ENCODE assay signal across 19 cellular contexts in genomic region chr6:153872946-153873345, GRCh38.
DNase-seq lines count a peak whose midpoint lies in the region; TF ChIP-seq lines count a peak whose summit lies in the region.
"Had no signal": no experiment of that assay in that cellular context is flagged by ENCODE, and none has a peak within 500 bp of the region (broad histone marks: within the 10 kb centered on the region; RNA-seq: fewer than 3 reads in every experiment).

No MANE protein-coding gene starts in this region.

- TF ChIP-seq CTCF in GM12865 (IDR thresholded peaks at IDR 0.05; ENCODE audit: insufficient read depth, low read depth, low read length, missing control alignments) (no peak), coronary artery (IDR thresholded peaks at IDR 0.05) (no peak), GM13977 (IDR thresholded peaks at IDR 0.05; ENCODE audit: extremely low read depth, insufficient read depth, missing control alignments) (no peak)

- no peak overlapping the region for H3K4me3 ChIP-seq in GM12865 (ENCODE audit: low read depth, low read length)
- H3K4me3 ChIP-seq in SK-N-MC = peak overlapping the region; percentile 26; the same call in 1 of the 2 replicates
- H3K4me3 ChIP-seq in coronary artery = no peak overlapping the region
- H3K4me3 ChIP-seq: PC-9 had no signal

- in situ Hi-C loops in GM13977 (cut with MboI; ENCODE audit: low pct_unique_long_range_greater_than_20kb, low sequenced_read_pairs, unreplicated experiment) = no loop called here

- H3K27ac ChIP-seq in SK-N-MC (no peak overlapping the region), coronary artery (no peak overlapping the region)
- H3K27ac ChIP-seq: PC-9 had no signal

- H3K9me3 ChIP-seq in SK-N-MC (ENCODE audit: low read depth, low read length) = no peaks in the 10 kb centered on the region
- H3K9me3 ChIP-seq: SK-N-SH had no signal

- H3K36me3 ChIP-seq in SK-N-MC (ENCODE audit: insufficient read depth, low read length) = no peaks in the 10 kb centered on the region

- DNase-seq in A172 (ENCODE audit: low spot score) = peak; percentile 29
- DNase-seq in GM12865 (ENCODE audit: low read depth) = peak; percentile 28
- DNase-seq in SK-N-MC (ENCODE audit: low read depth, low spot score) = peak; percentile 88
- peak; percentile 70 for DNase-seq in glomerular visceral epithelial cell (ENCODE audit: extremely low spot score)
- DNase-seq in dermis blood vessel endothelial cell = no peak
- DNase-seq in NK-92 treated with Interleukin-12 subunit alpha and Interleukin-12 subunit beta, amount 100 ng/mL, for 24 hours (lab: John Stamatoyannopoulos, UW) = no peak
- no peak for DNase-seq in coronary artery (ENCODE audit: low spot score)
- no peak for DNase-seq in GM13977 (ENCODE audit: low spot score)
- DNase-seq: AML-193; Calu3; CD4-positive, alpha-beta T cell; DND-41; GF-D8; NCI-H1694; NCI-H2107; NCI-H345; NCI-H526 treated with DMSO at 0.1 percent for 48 hours; PC-9; SK-N-SH had no signal

- no peak overlapping the region for H3K9ac ChIP-seq in SK-N-MC (ENCODE audit: insufficient read length)
- H3K9ac ChIP-seq: SK-N-SH had no signal

Comparison
In these comparisons a context has a peak if more than half of its experiments do, and no peak if none do; other contexts are left out.
1. DNase-seq: peak in A172 (single experiment), GM12865 (single experiment), SK-N-MC (single experiment) and glomerular visceral epithelial cell (single experiment); none in dermis blood vessel endothelial cell (single experiment), NK-92 treated with Interleukin-12 subunit alpha and Interleukin-12 subunit beta, amount 100 ng/mL, for 24 hours (single experiment), coronary artery (single experiment) and GM13977 (single experiment).